Comparison of ENCODE assay signal across 8 cellular contexts in genomic region chr5:141617682-141618029, GRCh38. TPM values are rescaled to one million over a fixed set of nuclear protein-coding genes. Genes with fewer than 3 reads are reported as not detected.
DNase-seq lines count a peak whose midpoint lies in the region; ATAC-seq, FAIRE-seq and TF ChIP-seq lines count a peak whose summit lies in the region.

No MANE protein-coding gene starts in this region.

- ATAC-seq in GM19395 (IDR thresholded peaks at IDR 0.05; ENCODE audit: unreplicated experiment), result no peak
- ATAC-seq in HG03571 (IDR thresholded peaks at IDR 0.05; ENCODE audit: unreplicated experiment), result no peak

- no peak for FAIRE-seq in bronchial epithelial cell (lab: Jason Lieb, UNC)

- H3K36me3 ChIP-seq in bronchial epithelial cell (ENCODE audit: control insufficient read depth, insufficient read depth, low read length), result peaks cover 3% of the 10 kb centered on the region
- H3K36me3 ChIP-seq in mucosa of stomach (ENCODE audit: control insufficient read depth, insufficient read depth, low read length), result no peaks in the 10 kb centered on the region

- H3K9me3 ChIP-seq in mucosa of stomach (ENCODE audit: control insufficient read depth, low read length), result no peaks in the 10 kb centered on the region

- peak overlapping the region; percentile 63 for H3K4me3 ChIP-seq in AG09309 (ENCODE audit: control insufficient read depth, low read depth, low read length)
- peak overlapping the region; percentile 73 for H3K4me3 ChIP-seq in Jurkat, Clone E6-1 (ENCODE audit: low read length)
- H3K4me3 ChIP-seq in bronchial epithelial cell (ENCODE audit: low read depth, low read length), result peak overlapping the region; percentile 86
- H3K4me3 ChIP-seq in mucosa of stomach (ENCODE audit: low read length), result peak overlapping the region; percentile 29

- no peaks in the 10 kb centered on the region for H3K27me3 ChIP-seq in bronchial epithelial cell (ENCODE audit: control insufficient read depth, insufficient read depth, low read length)
- H3K27me3 ChIP-seq in mucosa of stomach (ENCODE audit: control insufficient read depth, insufficient read depth, low read length), result no peaks in the 10 kb centered on the region

- DNase-seq in AG09309 (ENCODE audit: low read depth) (no peak), bronchial epithelial cell (ENCODE audit: low read depth) (peak; percentile 32), NCI-H2227 (lab: John Stamatoyannopoulos, UW; ENCODE audit: unreplicated experiment) (no peak)
- no peak for DNase-seq in Jurkat, Clone E6-1 (ENCODE audit: low read depth, low spot score)
- DNase-seq in stimulated activated CD4-positive, alpha-beta T cell treated with anti-CD3 and anti-CD28 coated beads, Interleukin-15, amount 100 ng/mL, for 24 hours, result no peak

- H3K4me1 ChIP-seq in mucosa of stomach (ENCODE audit: control insufficient read depth, insufficient read depth, low read length), result peaks cover 26% of the 10 kb centered on the region

- TF ChIP-seq CTCF in AG09309 (IDR thresholded peaks at IDR 0.05; ENCODE audit: control insufficient read depth, insufficient read depth, low read depth, low read length, missing control alignments), result no peak
- TF ChIP-seq CTCF in bronchial epithelial cell (IDR thresholded peaks at IDR 0.05; ENCODE audit: insufficient read depth, low read length, severe bottlenecking), result no peak

- peak overlapping the region; percentile 89 for H3K9ac ChIP-seq in mucosa of stomach (ENCODE audit: low read length)

RNA-seq across cellular contexts. Expression of gene DIAPH1, which starts 1.1 kb away (rescaled TPM):
- 268 TPM for polyA plus RNA-seq in Jurkat, Clone E6-1 (2012; ENCODE audit: insufficient read depth, insufficient read length)
- total RNA-seq in bronchial epithelial cell, result 48.2 and 57.1 TPM in 2 replicates

RNA-seq across cellular contexts. Expression of gene HDAC3, which starts 19.0 kb away (rescaled TPM):
- 140 TPM for polyA plus RNA-seq in Jurkat, Clone E6-1 (2012; ENCODE audit: insufficient read depth, insufficient read length)
- 72.7 and 87.1 TPM in 2 replicates for total RNA-seq in bronchial epithelial cell

RNA-seq across cellular contexts. Expression of gene RELL2, which starts 19.1 kb away (rescaled TPM):
- 52.0 TPM for polyA plus RNA-seq in Jurkat, Clone E6-1 (2012; ENCODE audit: insufficient read depth, insufficient read length)
- total RNA-seq in bronchial epithelial cell, result 14.2 and 16.6 TPM in 2 replicates

RNA-seq across cellular contexts. Expression of gene FCHSD1, which starts 33.6 kb away (rescaled TPM):
- polyA plus RNA-seq in Jurkat, Clone E6-1 (2012; ENCODE audit: insufficient read depth, insufficient read length), result 0.90 TPM
- 14.2 and 17.2 TPM in 2 replicates for total RNA-seq in bronchial epithelial cell

Comparison
In these comparisons a context has a peak if more than half of its experiments do, and no peak if none do; other contexts are left out.
1. H3K4me3 ChIP-seq: peak in every context shown above with its lines; median percentile 86 in bronchial epithelial cell; 73 in Jurkat, Clone E6-1; 63 in AG09309; 29 in mucosa of stomach.